ENCODE assay signal across 1 cellular context in the genomic region with DNA sequence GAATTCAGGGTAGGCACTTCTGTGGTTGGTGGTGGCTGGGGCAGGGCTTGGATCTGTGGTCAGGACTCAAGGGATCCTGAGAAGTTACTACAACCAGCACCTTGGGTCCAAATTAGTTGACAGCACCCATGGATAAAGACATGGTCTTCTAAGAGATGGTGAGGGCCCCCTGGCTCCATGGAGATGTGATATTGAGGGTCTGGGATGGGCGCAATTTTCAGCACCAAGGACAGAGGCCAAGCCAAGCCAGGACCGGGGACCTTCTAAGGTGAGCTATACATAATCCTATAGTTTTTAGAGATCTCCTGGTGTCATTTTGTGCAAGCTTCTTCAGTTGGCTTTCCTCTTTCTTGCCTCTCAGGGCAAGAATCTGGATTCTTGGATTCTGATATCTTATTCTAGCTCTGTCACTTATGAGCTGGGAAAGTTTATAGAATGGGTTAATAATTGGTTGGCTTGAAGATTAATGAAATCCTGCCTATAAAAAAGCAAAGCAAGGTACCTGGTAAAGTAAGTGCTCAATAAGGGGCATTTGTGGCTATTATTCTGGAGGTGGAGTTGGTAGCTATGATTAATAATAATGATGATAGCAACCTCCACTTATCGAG.
TF ChIP-seq lines count a peak whose summit lies in the region.

No MANE protein-coding gene starts in this region.

TF ChIP-seq in PFSK-1, 5 proteins besides CTCF, POLR2A, EP300 and RAD21 (continued from another document):
- TF ChIP-seq, protein P1, sequence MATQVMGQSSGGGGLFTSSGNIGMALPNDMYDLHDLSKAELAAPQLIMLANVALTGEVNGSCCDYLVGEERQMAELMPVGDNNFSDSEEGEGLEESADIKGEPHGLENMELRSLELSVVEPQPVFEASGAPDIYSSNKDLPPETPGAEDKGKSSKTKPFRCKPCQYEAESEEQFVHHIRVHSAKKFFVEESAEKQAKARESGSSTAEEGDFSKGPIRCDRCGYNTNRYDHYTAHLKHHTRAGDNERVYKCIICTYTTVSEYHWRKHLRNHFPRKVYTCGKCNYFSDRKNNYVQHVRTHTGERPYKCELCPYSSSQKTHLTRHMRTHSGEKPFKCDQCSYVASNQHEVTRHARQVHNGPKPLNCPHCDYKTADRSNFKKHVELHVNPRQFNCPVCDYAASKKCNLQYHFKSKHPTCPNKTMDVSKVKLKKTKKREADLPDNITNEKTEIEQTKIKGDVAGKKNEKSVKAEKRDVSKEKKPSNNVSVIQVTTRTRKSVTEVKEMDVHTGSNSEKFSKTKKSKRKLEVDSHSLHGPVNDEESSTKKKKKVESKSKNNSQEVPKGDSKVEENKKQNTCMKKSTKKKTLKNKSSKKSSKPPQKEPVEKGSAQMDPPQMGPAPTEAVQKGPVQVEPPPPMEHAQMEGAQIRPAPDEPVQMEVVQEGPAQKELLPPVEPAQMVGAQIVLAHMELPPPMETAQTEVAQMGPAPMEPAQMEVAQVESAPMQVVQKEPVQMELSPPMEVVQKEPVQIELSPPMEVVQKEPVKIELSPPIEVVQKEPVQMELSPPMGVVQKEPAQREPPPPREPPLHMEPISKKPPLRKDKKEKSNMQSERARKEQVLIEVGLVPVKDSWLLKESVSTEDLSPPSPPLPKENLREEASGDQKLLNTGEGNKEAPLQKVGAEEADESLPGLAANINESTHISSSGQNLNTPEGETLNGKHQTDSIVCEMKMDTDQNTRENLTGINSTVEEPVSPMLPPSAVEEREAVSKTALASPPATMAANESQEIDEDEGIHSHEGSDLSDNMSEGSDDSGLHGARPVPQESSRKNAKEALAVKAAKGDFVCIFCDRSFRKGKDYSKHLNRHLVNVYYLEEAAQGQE (IDR thresholded peaks at IDR 0.05; ENCODE audit: insufficient read depth in 1 of 2, low read depth in 2 of 2, low read length in 2 of 2) = peak; percentile 90 to 99
TF ChIP-seq in PFSK-1: peak in this region for 1.
